ENCODE assay signal across 36 cellular contexts in the genomic region with DNA sequence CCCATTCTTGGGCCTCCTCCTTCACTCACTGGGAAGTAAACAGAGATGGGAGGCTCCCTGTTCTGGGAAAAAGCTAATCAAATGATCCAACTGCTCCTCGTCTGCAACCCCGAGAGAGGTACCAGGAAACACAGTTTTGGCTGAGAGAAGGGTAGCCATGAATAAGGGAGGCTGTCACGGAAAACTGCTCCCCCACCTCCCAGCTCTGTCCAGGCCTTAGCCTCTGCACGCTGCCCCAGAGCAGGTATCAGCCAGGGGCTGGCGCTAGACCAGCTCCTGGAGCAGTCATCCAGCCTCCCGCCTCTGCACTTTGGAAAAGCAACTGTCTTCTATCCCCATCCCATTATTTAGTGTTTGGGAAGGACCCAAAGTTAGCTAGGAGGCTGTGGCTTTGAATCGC.
"Had no signal": no experiment of that assay in that cellular context is flagged by ENCODE, and none has a peak within 500 bp of the region (broad histone marks: within the 10 kb centered on the region; RNA-seq: fewer than 3 reads in every experiment).

No MANE protein-coding gene starts in this region.

- H3K36me3 Mint-ChIP-seq: brain had no signal

- H3K9me3 Mint-ChIP-seq: activated CD4-positive, alpha-beta T cell treated with anti-CD3 and anti-CD28 coated beads, Interleukin-2, amount 10 ng/mL, durations not matched to agents 24 days and 14 days; activated T-cell treated with anti-CD3 and anti-CD28 coated beads, Interleukin-2, amount 50 U/mL, for 72 hours; activated T-helper 17 cell treated with anti-CD3 and anti-CD28 coated beads, Interleukin-2, amount 50 U/mL, for 72 hours had no signal

- H3K36me3 ChIP-seq: adrenal gland, Peyer's patch had no signal

- H3K27me3 ChIP-seq: adrenal gland, Peyer's patch had no signal

- H3K27ac ChIP-seq: adrenal gland, Peyer's patch, RWPE1, VCaP had no signal

- H3K4me1 ChIP-seq: adrenal gland, Peyer's patch had no signal

- H3K4me1 Mint-ChIP-seq: activated CD4-positive, alpha-beta T cell treated with anti-CD3 and anti-CD28 coated beads, Interleukin-2, amount 10 ng/mL, durations not matched to agents 24 days and 14 days; activated naive CD4-positive, alpha-beta T cell treated with anti-CD3 and anti-CD28 coated beads, Interleukin-2, amount 50 U/mL, for 24 hours; activated T-helper 17 cell treated with anti-CD3 and anti-CD28 coated beads, Interleukin-2, amount 50 U/mL, for 72 hours; brain had no signal

- H3K27me3 Mint-ChIP-seq: activated CD4-positive, alpha-beta T cell treated with anti-CD3 and anti-CD28 coated beads, Interleukin-2, amount 10 ng/mL, durations not matched to agents 24 days and 14 days; activated CD8-positive, alpha-beta T cell treated with anti-CD3 and anti-CD28 coated beads for 36 hours; activated T-helper 17 cell treated with anti-CD3 and anti-CD28 coated beads, Interleukin-2, amount 50 U/mL, for 72 hours; brain had no signal

- H3K4me3 ChIP-seq: adrenal gland, Peyer's patch had no signal

- ATAC-seq: activated CD8-positive, alpha-beta T cell treated with anti-CD3 and anti-CD28 coated beads for 36 hours; activated T-cell treated with anti-CD3 and anti-CD28 coated beads, Interleukin-2, amount 50 U/mL, for 72 hours; activated T-helper 17 cell treated with anti-CD3 and anti-CD28 coated beads, Interleukin-2, amount 50 U/mL, for 72 hours; Right ventricle myocardium inferior had no signal

- H3K4me3 Mint-ChIP-seq: activated CD4-positive, alpha-beta T cell treated with anti-CD3 and anti-CD28 coated beads, Interleukin-2, amount 10 ng/mL, durations not matched to agents 24 days and 14 days; activated CD8-positive, alpha-beta T cell treated with anti-CD3 and anti-CD28 coated beads for 36 hours; activated naive CD4-positive, alpha-beta T cell treated with anti-CD3 and anti-CD28 coated beads, Interleukin-2, amount 50 U/mL, for 24 hours; activated T-cell treated with anti-CD3 and anti-CD28 coated beads, Interleukin-2, amount 50 U/mL, for 72 hours; activated T-helper 17 cell treated with anti-CD3 and anti-CD28 coated beads, Interleukin-2, amount 50 U/mL, for 72 hours had no signal

- DNase-seq: activated CD4-positive, alpha-beta T cell treated with anti-CD3 and anti-CD28 coated beads for 1 hour; activated CD4-positive, alpha-beta T cell treated with anti-CD3 and anti-CD28 coated beads, Interleukin-2, amount 10 ng/mL, durations not matched to agents 24 days and 14 days; activated CD4-positive, alpha-beta T cell treated with anti-CD3 and anti-CD28 coated beads, Interleukin-2, amount 50 U/mL, for 4 hours; activated CD4-positive, CD25-positive, alpha-beta regulatory T cell; activated CD8-positive, alpha-beta T cell treated with anti-CD3 and anti-CD28 coated beads for 36 hours; activated gamma-delta T cell; activated naive CD4-positive, alpha-beta T cell treated with Interleukin-2 at 50 U/mL for 16 hours; activated T-cell treated with anti-CD3 and anti-CD28 coated beads, Interleukin-2, amount 50 U/mL, for 1 hour; activated T-cell treated with anti-CD3 and anti-CD28 coated beads, Interleukin-2, amount 50 U/mL, for 72 hours; caudate nucleus; cerebellar nuclear complex; Karpas-422; NCI-H1048; NCI-H1105 treated with DMSO at 0.1 percent for 48 hours; NCI-H1436; NCI-H1694; NCI-H1930; NCI-H2081 treated with DMSO at 0.1 percent for 48 hours; NCI-H226; NCI-H446 treated with DMSO at 0.1 percent for 48 hours; NCI-H524; NCI-H69; NCI-H82; Peyer's patch; SIG-M5; SW 1271; T-helper 1 cell; T-helper 2 cell; T-helper 9 cell had no signal

- H3K9me3 ChIP-seq: adrenal gland, Peyer's patch had no signal

- H3K27ac Mint-ChIP-seq: activated CD4-positive, alpha-beta T cell treated with anti-CD3 and anti-CD28 coated beads, Interleukin-2, amount 10 ng/mL, durations not matched to agents 24 days and 14 days; activated CD8-positive, alpha-beta T cell treated with anti-CD3 and anti-CD28 coated beads for 36 hours; activated naive CD4-positive, alpha-beta T cell treated with anti-CD3 and anti-CD28 coated beads, Interleukin-2, amount 50 U/mL, for 24 hours; activated T-cell treated with anti-CD3 and anti-CD28 coated beads, Interleukin-2, amount 50 U/mL, for 72 hours; activated T-helper 17 cell treated with anti-CD3 and anti-CD28 coated beads, Interleukin-2, amount 50 U/mL, for 72 hours had no signal
